In genomic region chr17:75927286-75927922, GRCh38 we compare ENCODE assay signal across 10 cellular contexts. TPM values are rescaled to one million over a fixed set of nuclear protein-coding genes. Genes with fewer than 3 reads are reported as not detected.
DNase-seq lines count a peak whose midpoint lies in the region; ATAC-seq, FAIRE-seq and TF ChIP-seq lines count a peak whose summit lies in the region.
"Had no signal": no experiment of that assay in that cellular context is flagged by ENCODE, and none has a peak within 500 bp of the region (broad histone marks: within the 10 kb centered on the region; RNA-seq: fewer than 3 reads in every experiment).

No MANE protein-coding gene starts in this region.

- H3K27me3 ChIP-seq in CD4-positive, alpha-beta T cell (ENCODE audit: control insufficient read depth, insufficient read depth, low read length) = no peaks in the 10 kb centered on the region
- H3K27me3 ChIP-seq in WERI-Rb-1 (ENCODE audit: insufficient read depth, low read depth, severe bottlenecking) = no peaks in the 10 kb centered on the region

- no peak overlapping the region for H3K27ac ChIP-seq in CD4-positive, alpha-beta T cell (ENCODE audit: low read depth, low read length)
- no peak overlapping the region for H3K27ac ChIP-seq in WERI-Rb-1
- H3K27ac ChIP-seq: SK-N-MC had no signal

- TF ChIP-seq POLR2A in H54 (IDR thresholded peaks at IDR 0.05; ENCODE audit: low read depth, low read length) = no peak

- CTCF ChIA-PET in CD4-positive, alpha-beta T cell (lab: Charles Lee) = no interaction called here

- no peaks in the 10 kb centered on the region for H3K9me3 Mint-ChIP-seq in CD4-positive, alpha-beta T cell

- H3K9me3 ChIP-seq in CD4-positive, alpha-beta T cell (ENCODE audit: control insufficient read depth, low read length) = no peaks in the 10 kb centered on the region
- H3K9me3 ChIP-seq in WERI-Rb-1 (ENCODE audit: severe bottlenecking) = no peaks in the 10 kb centered on the region

- ATAC-seq in CD4-positive, alpha-beta T cell (ENCODE audit: poor library complexity) = no peak
- ATAC-seq in left lobe of liver = peak; percentile 38

- DNase-seq in CD4-positive, alpha-beta T cell = no peak
- peak; percentile 53 for DNase-seq in H54 (ENCODE audit: insufficient read length, low spot score)
- peak; percentile 80 for DNase-seq in WERI-Rb-1
- no peak for DNase-seq in left lobe of liver (ENCODE audit: low spot score)
- no peak for DNase-seq in activated T-cell treated with anti-CD3 and anti-CD28 coated beads for 4 hours
- DNase-seq in activated CD8-positive, alpha-beta memory T cell treated with anti-CD3 and anti-CD28 coated beads, Interleukin-2, amount 50 U/mL, for 48 hours = no peak
- DNase-seq in NOMO-1 (lab: John Stamatoyannopoulos, UW; ENCODE audit: unreplicated experiment in 2 of 2) = no peak
- no peak for DNase-seq in NCI-H526 treated with DMSO at 0.1 percent for 48 hours (lab: John Stamatoyannopoulos, UW)

- H3K36me3 ChIP-seq in WERI-Rb-1 = peaks cover 23% of the 10 kb centered on the region

- no peak for FAIRE-seq in H54 (lab: Jason Lieb, UNC)
- FAIRE-seq: endometrium had no signal

- TF ChIP-seq CTCF in CD4-positive, alpha-beta T cell (IDR thresholded peaks at IDR 0.05) = peak; percentile 22
- TF ChIP-seq CTCF in WERI-Rb-1 (IDR thresholded peaks at IDR 0.05; ENCODE audit: low read depth, low read length) = peak; percentile 84

- intact Hi-C loops in CD4-positive, alpha-beta T cell (cut with DNase I, micrococcal nuclease) = loop anchor here in 1 of 2 experiments (5.0 kb wide), 2 partner anchors 35 to 65 kb away; no protein-coding TSS in a partner anchor

- POLR2A ChIA-PET in CD4-positive, alpha-beta T cell (lab: Charles Lee) = no interaction called here

- no peak overlapping the region for H3K4me3 ChIP-seq in WERI-Rb-1 (ENCODE audit: low read depth, low read length)
- H3K4me3 ChIP-seq: SK-N-MC had no signal

- H3K36me3 Mint-ChIP-seq in CD4-positive, alpha-beta T cell (ENCODE audit: low read depth) = peaks cover 4% of the 10 kb centered on the region

- H3K4me1 Mint-ChIP-seq in CD4-positive, alpha-beta T cell (ENCODE audit: low read depth) = no peaks in the 10 kb centered on the region

- no peak overlapping the region for H3K4me3 Mint-ChIP-seq in CD4-positive, alpha-beta T cell

- H3K27ac Mint-ChIP-seq in CD4-positive, alpha-beta T cell = no peak overlapping the region

- H3K27me3 Mint-ChIP-seq in CD4-positive, alpha-beta T cell = no peaks in the 10 kb centered on the region

RNA-seq across cellular contexts. Expression of gene FBF1, which starts 13.4 kb away (rescaled TPM):
- total RNA-seq in CD4-positive, alpha-beta T cell = 10 to 100 TPM; 21.2 to 23.9 TPM
- 3.4 TPM for total RNA-seq in left lobe of liver

RNA-seq across cellular contexts. Expression of gene MRPL38, which starts 22.7 kb away (rescaled TPM):
- 100 to 1,000 TPM; 146 to 147 TPM for total RNA-seq in CD4-positive, alpha-beta T cell
- 82.4 TPM for total RNA-seq in left lobe of liver

RNA-seq across cellular contexts. Expression of gene TRIM65, which starts 30.7 kb away (rescaled TPM):
- 10 to 100 TPM in 1 of 2 experiments, 1 to 10 TPM in 1; 9.9 to 11.7 TPM for total RNA-seq in CD4-positive, alpha-beta T cell
- 9.8 TPM for total RNA-seq in left lobe of liver

RNA-seq across cellular contexts. Expression of gene TRIM47, which starts 49.0 kb away (rescaled TPM):
- 1 to 10 TPM; 2.3 to 2.8 TPM for total RNA-seq in CD4-positive, alpha-beta T cell
- total RNA-seq in left lobe of liver = 24.3 TPM

RNA-seq across cellular contexts. Expression of gene ACOX1, which starts 51.6 kb away (rescaled TPM):
- total RNA-seq in CD4-positive, alpha-beta T cell = 10 to 100 TPM; 14.5 to 17.9 TPM
- total RNA-seq in left lobe of liver = 199 TPM

Comparison
In these comparisons a context has a peak if more than half of its experiments do, and no peak if none do; other contexts are left out.
1. DNase-seq: peak in H54 (single experiment) and WERI-Rb-1 (single experiment); none in CD4-positive, alpha-beta T cell (0 of 10), left lobe of liver (single experiment), activated T-cell treated with anti-CD3 and anti-CD28 coated beads for 4 hours (single experiment), activated CD8-positive, alpha-beta memory T cell treated with anti-CD3 and anti-CD28 coated beads, Interleukin-2, amount 50 U/mL, for 48 hours (single experiment), NOMO-1 (0 of 2) and NCI-H526 treated with DMSO at 0.1 percent for 48 hours (single experiment).